Comparison of ENCODE assay signal across 1 cellular context in genomic region chr15:41935566-41936020, GRCh38.
TF ChIP-seq lines count a peak whose summit lies in the region.

No MANE protein-coding gene starts in this region.

TF ChIP-seq in H1, 55 proteins besides CTCF, POLR2A, EP300 and RAD21:
- TF ChIP-seq RXRA (IDR thresholded peaks at IDR 0.05; ENCODE audit: insufficient read depth, low read depth, low read length) (no peak), EZH2 (IDR thresholded peaks at IDR 0.05; ENCODE audit: low read depth, low read length, severe bottlenecking) (no peak), CTBP2 (IDR thresholded peaks at IDR 0.05; ENCODE audit: borderline replicate concordance, insufficient read depth, insufficient read length, low read length) (no peak), CEBPB (IDR thresholded peaks at IDR 0.05; ENCODE audit: low read depth, low read length) (no peak), CBX8 (IDR thresholded peaks at IDR 0.05; ENCODE audit: borderline replicate concordance, low read depth, low read length) (no peak), BCL11A (IDR thresholded peaks at IDR 0.05; ENCODE audit: low read depth in 2 of 2, low read length in 2 of 2) (no peak)
